10 cellular contexts compared by ENCODE assay signal in genomic region chr3:23950303-23950702, GRCh38. TPM values are rescaled to one million over a fixed set of nuclear protein-coding genes. Genes with fewer than 3 reads are reported as not detected.
DNase-seq lines count a peak whose midpoint lies in the region; ATAC-seq, FAIRE-seq and TF ChIP-seq lines count a peak whose summit lies in the region.
"Had no signal": no experiment of that assay in that cellular context is flagged by ENCODE, and none has a peak within 500 bp of the region (broad histone marks: within the 10 kb centered on the region; RNA-seq: fewer than 3 reads in every experiment).

No MANE protein-coding gene starts in this region.

- peak; percentile 48 for FAIRE-seq in A204.1 (lab: Jason Lieb, UNC)
- FAIRE-seq: HTR-8/SVneo, TTC549 had no signal

- ATAC-seq in GM19324 (IDR thresholded peaks at IDR 0.05; ENCODE audit: low FRiP score, unreplicated experiment) (peak; percentile 12), HG03571 (IDR thresholded peaks at IDR 0.05; ENCODE audit: unreplicated experiment) (peak; percentile 30)

- DNase-seq in epithelial cell of proximal tubule (ENCODE audit: low read depth) (no peak), GM19240 (ENCODE audit: insufficient read length, low spot score) (no peak), T1000 (lab: John Stamatoyannopoulos, UW) (no peak), NCI-H1092 (lab: John Stamatoyannopoulos, UW) (no peak)
- DNase-seq in stimulated activated CD4-positive, alpha-beta T cell treated with anti-CD3 and anti-CD28 coated beads, Interleukin-15, amount 100 ng/mL, for 24 hours, result no peak

- peak overlapping the region; percentile 26 for H3K4me3 ChIP-seq in epithelial cell of proximal tubule (ENCODE audit: low read depth, low read length)

- no peak for TF ChIP-seq CTCF in epithelial cell of proximal tubule (conservative IDR thresholded peaks at IDR 0.05; ENCODE audit: low read depth, low read length)

RNA-seq across cellular contexts. Expression of gene NR1D2, which starts 5.2 kb away (rescaled TPM):
- total RNA-seq in epithelial cell of proximal tubule, result 5.9 and 6.1 TPM in 2 replicates

RNA-seq across cellular contexts. Expression of gene RPL15, which starts 33.4 kb away (rescaled TPM):
- 1,941 and 2,849 TPM in 2 replicates for total RNA-seq in epithelial cell of proximal tubule

RNA-seq across cellular contexts. Expression of gene NKIRAS1, which starts 33.5 kb away (rescaled TPM):
- 5.9 and 6.7 TPM in 2 replicates for total RNA-seq in epithelial cell of proximal tubule
